ENCODE assay signal across 11 cellular contexts in the genomic region with DNA sequence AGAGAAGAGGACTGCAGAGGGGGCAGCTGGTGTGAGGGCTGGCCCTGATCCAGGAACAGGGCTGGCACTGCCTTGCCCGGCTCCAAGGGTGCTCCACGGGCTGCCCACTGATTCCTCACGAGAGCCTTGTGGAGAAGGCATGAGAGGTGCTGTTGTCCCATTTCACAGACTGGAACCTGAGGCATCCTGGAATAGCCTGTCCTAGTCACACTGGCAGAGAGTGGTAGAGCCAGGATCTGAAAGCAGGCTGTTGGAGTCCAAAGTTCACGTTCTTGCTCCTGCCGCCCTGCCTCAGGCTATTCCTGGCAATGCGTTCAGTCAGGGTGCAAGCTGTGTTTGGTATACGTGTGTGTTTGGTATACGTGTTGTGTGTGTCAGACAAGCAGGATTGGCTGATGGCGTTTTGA. TPM values are rescaled to one million over a fixed set of nuclear protein-coding genes. Genes with fewer than 3 reads are reported as not detected.
DNase-seq lines count a peak whose midpoint lies in the region; ATAC-seq and TF ChIP-seq lines count a peak whose summit lies in the region.
"Had no signal": no experiment of that assay in that cellular context is flagged by ENCODE, and none has a peak within 500 bp of the region (broad histone marks: within the 10 kb centered on the region; RNA-seq: fewer than 3 reads in every experiment).

No MANE protein-coding gene starts in this region.

- ATAC-seq in CD4-positive, CD25-positive, alpha-beta regulatory T cell (ENCODE audit: low read depth in 2 of 2) = no peak
- no peak for ATAC-seq in naive thymus-derived CD8-positive, alpha-beta T cell
- ATAC-seq in GM21526 (IDR thresholded peaks at IDR 0.05; ENCODE audit: low FRiP score, unreplicated experiment) (no peak), foreskin keratinocyte (no peak)
- ATAC-seq: heart right ventricle had no signal

- no peak for TF ChIP-seq CTCF in brain (conservative IDR thresholded peaks at IDR 0.05)
- TF ChIP-seq CTCF in foreskin keratinocyte (conservative IDR thresholded peaks at IDR 0.05) = no peak

- H3K4me3 ChIP-seq in CD4-positive, CD25-positive, alpha-beta regulatory T cell (ENCODE audit: low read depth, low read length) = peak overlapping the region; percentile 86
- H3K4me3 ChIP-seq in HUES64 (ENCODE audit: low read length) = 0 out of 2 replicates have a peak overlapping the region, but pooled peaks have one; percentile 5

- H3K27me3 Mint-ChIP-seq in CD4-positive, CD25-positive, alpha-beta regulatory T cell = no peaks in the 10 kb centered on the region
- H3K27me3 Mint-ChIP-seq in brain = peaks cover 7% of the 10 kb centered on the region
- no peaks in the 10 kb centered on the region for H3K27me3 Mint-ChIP-seq in naive thymus-derived CD8-positive, alpha-beta T cell

- H3K27ac Mint-ChIP-seq in CD4-positive, CD25-positive, alpha-beta regulatory T cell = peak overlapping the region in 2 of 3 donors; percentile 90 to 93
- peak overlapping the region in 4 of 5 experiments; percentile 88 to 98 (median 94) for H3K27ac Mint-ChIP-seq in brain
- H3K27ac Mint-ChIP-seq in naive thymus-derived CD8-positive, alpha-beta T cell = peak overlapping the region; percentile 53 to 93 (median 91)

- no peak overlapping the region for H3K9ac ChIP-seq in HUES64 (ENCODE audit: low read depth, low read length)

- H3K4me1 ChIP-seq in CD4-positive, CD25-positive, alpha-beta regulatory T cell (ENCODE audit: control insufficient read depth, insufficient read depth, low read length, poor library complexity, severe bottlenecking) = peaks cover 32% of the 10 kb centered on the region
- H3K4me1 ChIP-seq in HUES64 (ENCODE audit: insufficient read depth, low read length) (peaks cover 7% of the 10 kb centered on the region; the same call in 1 of the 2 replicates), foreskin keratinocyte (no peaks in the 10 kb centered on the region)

- WGBS in HUES64 = 94% methylated on average over 9 of the region's 9 CpGs

- peaks cover 0 to 53% (median 28%) of the 10 kb centered on the region in 4 donors for H3K4me1 Mint-ChIP-seq in CD4-positive, CD25-positive, alpha-beta regulatory T cell
- H3K4me1 Mint-ChIP-seq in brain = peaks cover 44% of the 10 kb centered on the region
- peaks cover 22 to 51% (median 42%) of the 10 kb centered on the region in 4 donors for H3K4me1 Mint-ChIP-seq in naive thymus-derived CD8-positive, alpha-beta T cell

- no peak for DNase-seq in CD4-positive, CD25-positive, alpha-beta regulatory T cell
- no peak for DNase-seq in naive thymus-derived CD8-positive, alpha-beta T cell
- DNase-seq in NCI-H82 treated with DMSO at 0.1 percent for 48 hours (lab: John Stamatoyannopoulos, UW; ENCODE audit: unreplicated experiment) = no peak
- no peak for DNase-seq in CD1c-positive myeloid dendritic cell (ENCODE audit: extremely low spot score)
- DNase-seq in foreskin keratinocyte = no peak
- DNase-seq: heart right ventricle, Kasumi-1, NCI-H82 had no signal

- no peak overlapping the region for H3K27ac ChIP-seq in CD4-positive, CD25-positive, alpha-beta regulatory T cell (ENCODE audit: insufficient read depth, low read length, poor library complexity, severe bottlenecking)
- H3K27ac ChIP-seq in HUES64 (ENCODE audit: low read depth, low read length) = no peak overlapping the region
- no peak overlapping the region for H3K27ac ChIP-seq in foreskin keratinocyte

- peaks cover 8% of the 10 kb centered on the region for H3K36me3 Mint-ChIP-seq in CD4-positive, CD25-positive, alpha-beta regulatory T cell
- peaks cover 26% of the 10 kb centered on the region for H3K36me3 Mint-ChIP-seq in brain
- H3K36me3 Mint-ChIP-seq in naive thymus-derived CD8-positive, alpha-beta T cell = peaks cover 0 to 42% (median 5%) of the 10 kb centered on the region in 3 donors

- POLR2A ChIA-PET in naive thymus-derived CD8-positive, alpha-beta T cell (lab: Charles Lee) = interaction anchor here (0.9 to 2.7 kb wide), 4 partner anchors 10 to 192 kb away, joined by 4 to 15 read pairs (median 6); no protein-coding TSS in a partner anchor

- no peaks in the 10 kb centered on the region for H3K27me3 ChIP-seq in CD4-positive, CD25-positive, alpha-beta regulatory T cell (ENCODE audit: control insufficient read depth, insufficient read depth, low read length)
- H3K27me3 ChIP-seq in HUES64 (ENCODE audit: insufficient read depth, low read length) (no peaks in the 10 kb centered on the region), foreskin keratinocyte (no peaks in the 10 kb centered on the region)
- H3K27me3 ChIP-seq: heart right ventricle had no signal

- peak overlapping the region in 3 of 4 donors; percentile 75 to 92 (median 92) for H3K4me3 Mint-ChIP-seq in CD4-positive, CD25-positive, alpha-beta regulatory T cell
- H3K4me3 Mint-ChIP-seq in brain = peak overlapping the region; percentile 92 to 93 (median 92)
- peak overlapping the region; percentile 82 to 94 (median 89) for H3K4me3 Mint-ChIP-seq in naive thymus-derived CD8-positive, alpha-beta T cell

- H3K9me3 Mint-ChIP-seq in CD4-positive, CD25-positive, alpha-beta regulatory T cell = no peaks in the 10 kb centered on the region
- no peaks in the 10 kb centered on the region for H3K9me3 Mint-ChIP-seq in brain
- no peaks in the 10 kb centered on the region for H3K9me3 Mint-ChIP-seq in naive thymus-derived CD8-positive, alpha-beta T cell

- no peaks in the 10 kb centered on the region for H3K9me3 ChIP-seq in CD4-positive, CD25-positive, alpha-beta regulatory T cell (ENCODE audit: control insufficient read depth in 2 of 2, low read length in 2 of 2)
- H3K9me3 ChIP-seq in HUES64 (ENCODE audit: insufficient read depth, low read depth, low read length) = no peaks in the 10 kb centered on the region
- H3K9me3 ChIP-seq: heart right ventricle had no signal

- H3K36me3 ChIP-seq in CD4-positive, CD25-positive, alpha-beta regulatory T cell (ENCODE audit: control insufficient read depth, insufficient read depth, low read length) = peaks cover 41% of the 10 kb centered on the region
- peaks cover 50% of the 10 kb centered on the region for H3K36me3 ChIP-seq in HUES64 (ENCODE audit: insufficient read depth, low read length)

RNA-seq across cellular contexts. Expression of a gene that starts 1.8 kb away (rescaled TPM):
- total RNA-seq in CD4-positive, CD25-positive, alpha-beta regulatory T cell = 91.3 TPM
- polyA plus RNA-seq in CD4-positive, CD25-positive, alpha-beta regulatory T cell = 100 to 1,000 TPM; 156 to 184 (median 173) TPM
- polyA plus RNA-seq in HUES64 (2013, experiment 1 of 2) = 49.9 TPM
- polyA plus RNA-seq in HUES64 (2013, experiment 2 of 2) = 50.8 TPM
- 122 TPM for polyA plus RNA-seq in brain (ENCODE audit: insufficient read depth, low read depth, low replicate concordance)
- total RNA-seq in naive thymus-derived CD8-positive, alpha-beta T cell = 100 to 1,000 TPM; 131 to 139 TPM
- polyA plus RNA-seq in naive thymus-derived CD8-positive, alpha-beta T cell = 100 to 1,000 TPM; 118 to 146 (median 126) TPM
- 140 and 161 TPM in 2 replicates for total RNA-seq in foreskin keratinocyte
- polyA plus RNA-seq in foreskin keratinocyte = 205 and 223 TPM in 2 replicates

RNA-seq across cellular contexts. Expression of a gene that starts 2.1 kb away (rescaled TPM):
- 7.3 TPM for total RNA-seq in CD4-positive, CD25-positive, alpha-beta regulatory T cell
- 1 to 10 TPM; 1.3 to 3.2 (median 2.1) TPM for polyA plus RNA-seq in CD4-positive, CD25-positive, alpha-beta regulatory T cell
- 3.8 TPM for polyA plus RNA-seq in HUES64 (2013, experiment 1 of 2)
- polyA plus RNA-seq in HUES64 (2013, experiment 2 of 2) = 3.9 TPM
- polyA plus RNA-seq in brain (ENCODE audit: insufficient read depth, low read depth, low replicate concordance) (15.4 TPM), foreskin keratinocyte (2.1 and 2.2 TPM in 2 replicates)
- total RNA-seq in naive thymus-derived CD8-positive, alpha-beta T cell = 10 to 100 TPM; 14.5 to 18.8 TPM
- polyA plus RNA-seq in naive thymus-derived CD8-positive, alpha-beta T cell = 1 to 10 TPM; 4.3 to 7.1 (median 5.0) TPM
- total RNA-seq in foreskin keratinocyte = 5.3 and 5.9 TPM in 2 replicates

RNA-seq across cellular contexts. Expression of a gene that starts 18.9 kb away (rescaled TPM):
- total RNA-seq in CD4-positive, CD25-positive, alpha-beta regulatory T cell = 7.6 TPM
- 1 to 10 TPM; 6.3 to 9.7 (median 8.4) TPM for polyA plus RNA-seq in CD4-positive, CD25-positive, alpha-beta regulatory T cell
- polyA plus RNA-seq in HUES64 (2013, experiment 1 of 2) = 23.5 TPM
- 23.7 TPM for polyA plus RNA-seq in HUES64 (2013, experiment 2 of 2)
- polyA plus RNA-seq in brain (ENCODE audit: insufficient read depth, low read depth, low replicate concordance) = 39.1 TPM
- total RNA-seq in naive thymus-derived CD8-positive, alpha-beta T cell = 10 to 100 TPM; 15.5 to 20.1 TPM
- 10 to 100 TPM in 1 of 3 donors, 1 to 10 TPM in 2; 7.5 to 10.4 (median 9.1) TPM for polyA plus RNA-seq in naive thymus-derived CD8-positive, alpha-beta T cell
- 28.5 and 31.1 TPM in 2 replicates for total RNA-seq in foreskin keratinocyte
- polyA plus RNA-seq in foreskin keratinocyte = 27.1 and 27.7 TPM in 2 replicates
